ENCODE assay signal across 21 cellular contexts in genomic region chr19:32359581-32359980, GRCh38. TPM values are rescaled to one million over a fixed set of nuclear protein-coding genes. Genes with fewer than 3 reads are reported as not detected.
DNase-seq lines count a peak whose midpoint lies in the region; ATAC-seq, FAIRE-seq and TF ChIP-seq lines count a peak whose summit lies in the region.
"Had no signal": no experiment of that assay in that cellular context is flagged by ENCODE, and none has a peak within 500 bp of the region (broad histone marks: within the 10 kb centered on the region; RNA-seq: fewer than 3 reads in every experiment).

No MANE protein-coding gene starts in this region.

- DNase-seq in HepG2 (ENCODE audit: low spot score) (no peak), right lobe of liver (no peak), trophoblast cell (peak; percentile 76 to 88), thyroid gland (no peak), CD1c-positive myeloid dendritic cell (ENCODE audit: extremely low spot score) (no peak), neuronal stem cell (ENCODE audit: low spot score) (no peak)
- DNase-seq: 8988T; C1 segment of cervical spinal cord; Caco-2; CD4-positive, CD25-positive, alpha-beta regulatory T cell; CD8-positive, alpha-beta T cell; DMS153; DND-41; GM23248; H7; HCEC 1CT had no signal

- H3K79me2 ChIP-seq in HepG2 (ENCODE audit: insufficient read depth, low read length) (peaks cover 25% of the 10 kb centered on the region), trophoblast cell (ENCODE audit: control insufficient read depth, insufficient read depth, low read length, poor library complexity) (no peaks in the 10 kb centered on the region)

- no peak overlapping the region for H2AFZ ChIP-seq in HepG2 (ENCODE audit: low read length)
- H2AFZ ChIP-seq in trophoblast cell (ENCODE audit: insufficient read depth, low read length, poor library complexity): no peak overlapping the region
- H2AFZ ChIP-seq in neuronal stem cell (ENCODE audit: low read length): no peak overlapping the region
- H2AFZ ChIP-seq: GM23248 had no signal

- WGBS in HepG2 (ENCODE audit: low lambda C conversion rate): 99% methylated on average over 9 of the region's 9 CpGs
- whole genome bisulfite sequencing in right lobe of liver (ENCODE audit: insufficient coverage, low coverage, low lambda C conversion rate, missing lambda C conversion rate): 98% methylated on average over 9 of the region's 9 CpGs
- WGBS in trophoblast cell (ENCODE audit: extremely low coverage, insufficient coverage, insufficient read length): no CpG with 5 or more reads among the region's 9 CpGs
- 96 to 97% methylated on average over 9 of the region's 9 CpGs for WGBS in thyroid gland, 2 donors
- no CpG with 5 or more reads among the region's 9 CpGs for WGBS in neuronal stem cell (ENCODE audit: extremely low coverage in 2 of 2, insufficient read length in 2 of 2, insufficient replicate concordance in 1 of 2), 2 donors

- TF ChIP-seq CTCF in HepG2 (CRISPR knock-in tag; IDR thresholded peaks at IDR 0.05) (no peak), right lobe of liver (IDR thresholded peaks at IDR 0.05) (no peak), VCaP (conservative IDR thresholded peaks at IDR 0.05) (no peak), thyroid gland (IDR thresholded peaks at IDR 0.05) (no peak)

- intact Hi-C loops in HepG2 (cut with micrococcal nuclease; ENCODE audit: unreplicated experiment) (loop anchor here (5.0 kb wide), 1 partner anchor 72 kb away; no protein-coding TSS in a partner anchor), right lobe of liver (cut with DNase I) (no loop called here), thyroid gland (cut with DNase I) (no loop called here)

- H3K18ac ChIP-seq in trophoblast cell (ENCODE audit: low read length) (no peak overlapping the region), neuronal stem cell (ENCODE audit: low read length) (no peak overlapping the region)

- POLR2A ChIA-PET in HepG2 (lab: Yijun Ruan, JAX): interaction anchor here (1.1 kb wide), 1 partner anchor 13 kb away, joined by 4 read pairs; no protein-coding TSS in a partner anchor

- peaks cover 12 to 71% of the 10 kb centered on the region in 2 experiments for H3K36me3 ChIP-seq in HepG2 (replicated peaks in 1 of 2; ENCODE audit: control insufficient read depth in 1 of 2, insufficient read depth in 2 of 2, low read length in 2 of 2)
- peaks cover 0 to 46% (median 25%) of the 10 kb centered on the region in 4 donors for H3K36me3 ChIP-seq in right lobe of liver
- peaks cover 8 to 12% of the 10 kb centered on the region in 2 experiments for H3K36me3 ChIP-seq in trophoblast cell (ENCODE audit: control insufficient read depth in 1 of 2, insufficient read depth in 2 of 2, low read length in 2 of 2)
- H3K36me3 ChIP-seq in thyroid gland: peaks cover 14 to 25% of the 10 kb centered on the region in 2 donors
- H3K36me3 ChIP-seq in neuronal stem cell (replicated peaks in 1 of 2; ENCODE audit: control insufficient read depth in 2 of 2, insufficient read depth in 2 of 2, low read length in 2 of 2): peaks cover 15 to 96% of the 10 kb centered on the region in 2 donors

- H4K8ac ChIP-seq in trophoblast cell (ENCODE audit: low read depth, low read length): no peak overlapping the region
- no peak overlapping the region for H4K8ac ChIP-seq in neuronal stem cell (ENCODE audit: low read depth, low read length)

- no peak for TF ChIP-seq EP300 in HepG2 (IDR thresholded peaks at IDR 0.05; ENCODE audit: low read depth in 2 of 2, low read length in 2 of 2)
- TF ChIP-seq EP300 in HepG2 (CRISPR knock-in tag; IDR thresholded peaks at IDR 0.05; ENCODE audit: borderline replicate concordance): no peak

- no peak overlapping the region for H3K9ac ChIP-seq in HepG2 (ENCODE audit: insufficient read depth, low read depth, low read length)
- H3K9ac ChIP-seq in trophoblast cell (ENCODE audit: low read length): no peak overlapping the region
- no peak overlapping the region for H3K9ac ChIP-seq in neuronal stem cell (ENCODE audit: low read depth, low read length, poor library complexity)
- H3K9ac ChIP-seq: GM23248 had no signal

- in situ Hi-C loops in HepG2 (cut with HindIII; ENCODE audit: extremely low pct_ligation_motif_present, low pct_unique_long_range_greater_than_20kb): no loop called here

- H3K79me1 ChIP-seq in trophoblast cell (ENCODE audit: low read length): no peaks in the 10 kb centered on the region
- H3K79me1 ChIP-seq in neuronal stem cell (ENCODE audit: low read depth, low read length): no peaks in the 10 kb centered on the region

- H4K91ac ChIP-seq in trophoblast cell (ENCODE audit: low read depth, low read length) (no peak overlapping the region), neuronal stem cell (ENCODE audit: low read depth, low read length, poor library complexity) (no peak overlapping the region)

- H2BK15ac ChIP-seq in neuronal stem cell (ENCODE audit: low read length): no peak overlapping the region

- no peak overlapping the region for H4K12ac ChIP-seq in trophoblast cell (ENCODE audit: low read depth, low read length)

- H3K4me1 ChIP-seq in HepG2 (ENCODE audit: insufficient read depth, low read length): peaks cover 46% of the 10 kb centered on the region
- H3K4me1 ChIP-seq in right lobe of liver: peaks cover 0 to 23% (median 9%) of the 10 kb centered on the region in 4 donors
- no peaks in the 10 kb centered on the region for H3K4me1 ChIP-seq in trophoblast cell (ENCODE audit: control insufficient read depth in 1 of 2, insufficient read depth in 2 of 2, low read length in 2 of 2)
- peaks cover 37 to 62% of the 10 kb centered on the region in 2 donors for H3K4me1 ChIP-seq in thyroid gland
- H3K4me1 ChIP-seq in neuronal stem cell (ENCODE audit: control insufficient read depth in 2 of 2, insufficient read depth in 1 of 2, low read depth in 1 of 2, low read length in 2 of 2): no peaks in the 10 kb centered on the region

- FAIRE-seq in HepG2 (lab: Jason Lieb, UNC): no peak
- FAIRE-seq: G401.6, GM18507, H1 had no signal

- H2BK12ac ChIP-seq in trophoblast cell (ENCODE audit: low read length) (no peak overlapping the region), neuronal stem cell (ENCODE audit: low read length) (no peak overlapping the region)

- H3K4me2 ChIP-seq in HepG2 (ENCODE audit: low read depth, low read length): no peak overlapping the region
- no peak overlapping the region for H3K4me2 ChIP-seq in trophoblast cell (ENCODE audit: low read length)
- no peak overlapping the region for H3K4me2 ChIP-seq in neuronal stem cell (ENCODE audit: insufficient read depth, low read length, poor library complexity, severe bottlenecking)

- CTCF ChIA-PET in HepG2 (lab: Yijun Ruan, JAX; ENCODE audit: low intra/inter-chr PET ratio, low total read pairs): no interaction called here

- TF ChIP-seq POLR2A in HepG2 (IDR thresholded peaks at IDR 0.05; ENCODE audit: insufficient read depth in 1 of 2, low read depth in 2 of 2, low read length in 2 of 2) (no peak), right lobe of liver (IDR thresholded peaks at IDR 0.05) (no peak), thyroid gland (IDR thresholded peaks at IDR 0.05) (no peak)

- H2BK120ac ChIP-seq in trophoblast cell (ENCODE audit: insufficient read depth, low read length, poor library complexity): no peak overlapping the region
- H2BK120ac ChIP-seq in neuronal stem cell (ENCODE audit: low read depth, low read length): no peak overlapping the region

- H2AK5ac ChIP-seq in trophoblast cell (ENCODE audit: low read length): no peak overlapping the region
- H2AK5ac ChIP-seq in neuronal stem cell (ENCODE audit: low read depth, low read length): no peak overlapping the region

- H3K27me3 ChIP-seq in HepG2 (ENCODE audit: control insufficient read depth in 1 of 2, insufficient read depth in 2 of 2, low read length in 2 of 2): no peaks in the 10 kb centered on the region
- H3K27me3 ChIP-seq in right lobe of liver: no peaks in the 10 kb centered on the region
- no peaks in the 10 kb centered on the region for H3K27me3 ChIP-seq in trophoblast cell (ENCODE audit: insufficient read depth, low read length)
- no peaks in the 10 kb centered on the region for H3K27me3 ChIP-seq in thyroid gland
- H3K27me3 ChIP-seq in neuronal stem cell (ENCODE audit: control insufficient read depth in 3 of 3, insufficient read depth in 3 of 3, low read depth in 1 of 3, low read length in 3 of 3): no peaks in the 10 kb centered on the region

- BruUV-seq in HepG2 (replicated peaks; lab: Mats Ljungman, UMichigan): no TSS peak

- no peak overlapping the region for H2BK5ac ChIP-seq in trophoblast cell (ENCODE audit: low read depth, low read length, poor library complexity)
- H2BK5ac ChIP-seq in neuronal stem cell (ENCODE audit: low read length): no peak overlapping the region

- ATAC-seq in HepG2: no peak
- no peak for ATAC-seq in right lobe of liver
- no peak for ATAC-seq in GM21717 (IDR thresholded peaks at IDR 0.05; ENCODE audit: unreplicated experiment)
- ATAC-seq: CD8-positive, alpha-beta T cell had no signal

- TF ChIP-seq RAD21 in HepG2 (CRISPR knock-in tag; IDR thresholded peaks at IDR 0.05): no peak

- no peak overlapping the region for H3K4ac ChIP-seq in trophoblast cell (ENCODE audit: low read depth, low read length)
- H3K4ac ChIP-seq in neuronal stem cell (ENCODE audit: low read length): no peak overlapping the region

- H4K20me1 ChIP-seq in HepG2 (ENCODE audit: insufficient read depth, low read length): no peaks in the 10 kb centered on the region; the same call in 1 of the 2 replicates

- H3K9me3 ChIP-seq in HepG2 (ENCODE audit: low read length) (no peaks in the 10 kb centered on the region), right lobe of liver (no peaks in the 10 kb centered on the region), trophoblast cell (ENCODE audit: insufficient read depth, low read depth, low read length) (peaks cover under 1% of the 10 kb centered on the region), thyroid gland (no peaks in the 10 kb centered on the region), neuronal stem cell (replicated peaks in 1 of 2; ENCODE audit: control insufficient read depth in 2 of 2, insufficient read depth in 1 of 2, low read depth in 1 of 2, low read length in 2 of 2) (no peaks in the 10 kb centered on the region)
- H3K9me3 ChIP-seq: Caco-2 had no signal

- no peak overlapping the region for H3K14ac ChIP-seq in trophoblast cell (ENCODE audit: low read length)
- H3K14ac ChIP-seq in neuronal stem cell (ENCODE audit: low read length): no peak overlapping the region

- no peak overlapping the region for H3K4me3 ChIP-seq in HepG2 (replicated peaks in 1 of 3; ENCODE audit: insufficient read depth in 1 of 3, low read depth in 2 of 3, low read length in 3 of 3)
- no peak overlapping the region for H3K4me3 ChIP-seq in right lobe of liver
- H3K4me3 ChIP-seq in trophoblast cell (ENCODE audit: low read depth, low read length): no peak overlapping the region
- H3K4me3 ChIP-seq in thyroid gland (replicated peaks in 1 of 3): no peak overlapping the region
- no peak overlapping the region for H3K4me3 ChIP-seq in neuronal stem cell (ENCODE audit: low read length in 2 of 2)
- H3K4me3 ChIP-seq: GM23248 had no signal

- H3K23ac ChIP-seq in trophoblast cell (ENCODE audit: low read length) (no peak overlapping the region), neuronal stem cell (ENCODE audit: low read depth, low read length, poor library complexity) (no peak overlapping the region)

- H3K27ac ChIP-seq in HepG2 (ENCODE audit: extremely low read length, insufficient read depth, low read length) (no peak overlapping the region), right lobe of liver (no peak overlapping the region), VCaP (peak overlapping the region; percentile 19), trophoblast cell (ENCODE audit: low read depth, low read length) (no peak overlapping the region), thyroid gland (peak overlapping the region in 2 of 3 donors; percentile 20 to 64), neuronal stem cell (replicated peaks; ENCODE audit: low read length) (no peak overlapping the region)
- H3K27ac ChIP-seq: GM23248 had no signal

RNA-seq across cellular contexts. Expression of gene ZNF507, which starts 14.2 kb away (rescaled TPM):
- total RNA-seq in HepG2 (2016; rRNA removed; fragmentation: Illumina TruSeq; extraction: Trizol) (7.3 and 16.4 TPM in 2 replicates), right lobe of liver (10 to 100 TPM in 2 of 6 experiments, 1 to 10 TPM in 4; 7.1 to 10.9 (median 9.1) TPM), thyroid gland (10 to 100 TPM; 28.6 to 46.9 (median 38.0) TPM)
- total RNA-seq in HepG2 (2016; cell fraction: cytosol; rRNA removed; fragmentation: Illumina TruSeq; extraction: Trizol; ENCODE audit: low read depth): 1.8 TPM in 2 replicates
- 6.3 and 13.8 TPM in 2 replicates for total RNA-seq in HepG2 (2016; cell fraction: insoluble cytoplasmic fraction; rRNA removed; fragmentation: Illumina TruSeq; extraction: Trizol)
- 5.9 and 7.7 TPM in 2 replicates for total RNA-seq in HepG2 (2016; cell fraction: membrane; rRNA removed; fragmentation: Illumina TruSeq; extraction: Trizol)
- total RNA-seq in HepG2 (2016; cell fraction: nucleus; rRNA removed; fragmentation: Illumina TruSeq; extraction: Trizol): 17.9 and 18.0 TPM in 2 replicates
- 9.3 and 10.9 TPM in 2 replicates for polyA plus RNA-seq in HepG2 (2011; rRNA removed)
- 4.4 and 7.4 TPM in 2 replicates for polyA plus RNA-seq in HepG2 (2011; cell fraction: cytosol; rRNA removed)
- polyA plus RNA-seq in HepG2 (2011; cell fraction: nucleus; rRNA removed): 9.6 and 11.6 TPM in 2 replicates
- polyA plus RNA-seq in HepG2 (2012): 8.5 and 10.8 TPM in 2 replicates
- 0.23 and 0.26 TPM in 2 replicates for polyA plus RNA-seq in HepG2 (2016; cell fraction: cytosol; fragmentation: Illumina TruSeq; extraction: Trizol; ENCODE audit: low read depth)
- polyA plus RNA-seq in HepG2 (2016; cell fraction: insoluble cytoplasmic fraction; fragmentation: Illumina TruSeq; extraction: Trizol; ENCODE audit: low read depth): 12.0 TPM in 2 replicates
- polyA plus RNA-seq in HepG2 (2016; cell fraction: membrane; fragmentation: Illumina TruSeq; extraction: Trizol; ENCODE audit: low read depth): 1.4 and 1.5 TPM in 2 replicates
- 20.3 and 21.4 TPM in 2 replicates for polyA plus RNA-seq in HepG2 (2016; cell fraction: nucleus; fragmentation: Illumina TruSeq; extraction: Trizol; ENCODE audit: insufficient read depth, low read depth)
- 8.0 and 18.6 TPM in 2 replicates for polyA minus RNA-seq in HepG2 (2011; rRNA and poly(A)+ RNA removed; ENCODE audit: low replicate concordance)
- 8.3 and 12.6 TPM in 2 replicates for polyA minus RNA-seq in HepG2 (2011; cell fraction: cytosol; rRNA and poly(A)+ RNA removed)
- polyA minus RNA-seq in HepG2 (2011; cell fraction: nucleus; rRNA and poly(A)+ RNA removed): 38.0 and 39.0 TPM in 2 replicates
- 7.2 and 7.7 TPM in 2 replicates for polyA plus RNA-seq in trophoblast cell (2013)
- polyA plus RNA-seq in neuronal stem cell (2013, experiment 1 of 2): 13.1 TPM
- 13.2 TPM for polyA plus RNA-seq in neuronal stem cell (2013, experiment 2 of 2)

RNA-seq across cellular contexts. Expression of gene DPY19L3, which starts 46.0 kb away (rescaled TPM):
- total RNA-seq in HepG2 (2016; rRNA removed; fragmentation: Illumina TruSeq; extraction: Trizol): 9.8 and 25.2 TPM in 2 replicates
- total RNA-seq in HepG2 (2016; cell fraction: cytosol; rRNA removed; fragmentation: Illumina TruSeq; extraction: Trizol; ENCODE audit: low read depth): 1.6 and 2.4 TPM in 2 replicates
- total RNA-seq in HepG2 (2016; cell fraction: insoluble cytoplasmic fraction; rRNA removed; fragmentation: Illumina TruSeq; extraction: Trizol): 11.2 and 21.8 TPM in 2 replicates
- 5.2 and 5.7 TPM in 2 replicates for total RNA-seq in HepG2 (2016; cell fraction: membrane; rRNA removed; fragmentation: Illumina TruSeq; extraction: Trizol)
- 53.6 and 61.6 TPM in 2 replicates for total RNA-seq in HepG2 (2016; cell fraction: nucleus; rRNA removed; fragmentation: Illumina TruSeq; extraction: Trizol)
- 21.6 and 22.9 TPM in 2 replicates for polyA plus RNA-seq in HepG2 (2011; rRNA removed)
- 14.4 and 15.5 TPM in 2 replicates for polyA plus RNA-seq in HepG2 (2011; cell fraction: cytosol; rRNA removed)
- 117 and 122 TPM in 2 replicates for polyA plus RNA-seq in HepG2 (2011; cell fraction: nucleus; rRNA removed)
- 15.6 and 16.7 TPM in 2 replicates for polyA plus RNA-seq in HepG2 (2012)
- polyA plus RNA-seq in HepG2 (2016; cell fraction: cytosol; fragmentation: Illumina TruSeq; extraction: Trizol; ENCODE audit: low read depth): 0.78 and 0.86 TPM in 2 replicates
- 7.6 and 8.8 TPM in 2 replicates for polyA plus RNA-seq in HepG2 (2016; cell fraction: insoluble cytoplasmic fraction; fragmentation: Illumina TruSeq; extraction: Trizol; ENCODE audit: low read depth)
- polyA plus RNA-seq in HepG2 (2016; cell fraction: membrane; fragmentation: Illumina TruSeq; extraction: Trizol; ENCODE audit: low read depth): 3.2 and 3.3 TPM in 2 replicates
- polyA plus RNA-seq in HepG2 (2016; cell fraction: nucleus; fragmentation: Illumina TruSeq; extraction: Trizol; ENCODE audit: insufficient read depth, low read depth): 60.1 and 76.3 TPM in 2 replicates
- polyA minus RNA-seq in HepG2 (2011; rRNA and poly(A)+ RNA removed; ENCODE audit: low replicate concordance): 25.0 and 30.6 TPM in 2 replicates
- polyA minus RNA-seq in HepG2 (2011; cell fraction: cytosol; rRNA and poly(A)+ RNA removed): 22.8 and 24.8 TPM in 2 replicates
- 128 and 146 TPM in 2 replicates for polyA minus RNA-seq in HepG2 (2011; cell fraction: nucleus; rRNA and poly(A)+ RNA removed)
- total RNA-seq in right lobe of liver: 10 to 100 TPM in 4 of 6 experiments, 1 to 10 TPM in 2; 8.0 to 13.5 (median 12.4) TPM
- polyA plus RNA-seq in trophoblast cell (2013): 20.7 and 21.1 TPM in 2 replicates
- total RNA-seq in thyroid gland: 10 to 100 TPM; 29.7 to 49.2 (median 39.8) TPM
- 23.3 TPM for polyA plus RNA-seq in neuronal stem cell (2013, experiment 1 of 2)
- 24.2 TPM for polyA plus RNA-seq in neuronal stem cell (2013, experiment 2 of 2)

Comparison
In these comparisons a context has a peak if more than half of its experiments do, and no peak if none do; other contexts are left out.
1. DNase-seq: peak in trophoblast cell (2 of 2); none in HepG2 (single experiment), right lobe of liver (0 of 3), thyroid gland (0 of 2), CD1c-positive myeloid dendritic cell (single experiment) and neuronal stem cell (single experiment).
2. H3K27ac ChIP-seq: peak in VCaP (single experiment) and thyroid gland (2 of 3); none in HepG2 (single experiment), right lobe of liver (0 of 3), trophoblast cell (single experiment) and neuronal stem cell (single experiment).